18 cellular contexts compared by ENCODE assay signal in the genomic region with DNA sequence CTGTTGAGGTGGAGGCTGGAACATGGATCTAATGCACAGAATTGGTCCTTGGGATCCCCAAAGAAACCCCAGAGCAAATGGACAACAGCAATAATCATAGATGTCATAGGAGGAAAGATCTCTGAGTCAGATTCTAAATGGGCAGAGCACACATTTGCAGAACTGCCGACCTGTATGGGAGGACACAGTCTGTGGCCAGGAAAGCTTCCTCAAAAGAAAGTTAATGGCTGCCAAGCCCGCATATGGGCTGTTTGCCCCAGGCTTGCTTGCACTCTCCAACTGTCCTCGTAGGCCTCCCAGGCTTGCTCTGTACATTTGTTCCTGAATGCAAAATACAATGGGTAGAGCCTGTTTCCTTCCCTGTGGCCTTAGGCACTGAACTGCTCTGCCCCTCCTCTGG.
"Had no signal": no experiment of that assay in that cellular context is flagged by ENCODE, and none has a peak within 500 bp of the region (broad histone marks: within the 10 kb centered on the region; RNA-seq: fewer than 3 reads in every experiment).

No MANE protein-coding gene starts in this region.

- H3K4me3 ChIP-seq: esophagus muscularis mucosa, gastroesophageal sphincter, heart left ventricle, left lung, prostate gland, right atrium auricular region, tibial artery, uterus had no signal

- DNase-seq: activated CD4-positive, alpha-beta T cell treated with anti-CD3 and anti-CD28 coated beads, Interleukin-2, amount 10 ng/mL, durations not matched to agents 24 days and 14 days; activated CD8-positive, alpha-beta T cell treated with anti-CD3 and anti-CD28 coated beads, Interleukin-2, amount 10 ng/mL, durations not matched to agents 7 days and 5 days; activated effector memory CD4-positive, alpha-beta T cell treated with anti-CD3 and anti-CD28 coated beads, Interleukin-2, amount 50 U/mL, for 16 hours; activated T-cell treated with anti-CD3 and anti-CD28 coated beads, Interleukin-2, amount 50 U/mL, for 48 hours; effector CD8-positive, alpha-beta T cell; heart left ventricle; left lung; midbrain; nephron progenitor cell; stimulated activated naive CD8-positive, alpha-beta T cell treated with anti-CD3 and anti-CD28 coated beads, Interleukin-15, Interleukin-2, amounts not matched to agents 100 U/mL and 50 U/mL, for 24 hours; substantia nigra; T-helper 9 cell; uterus had no signal

- H3K27ac ChIP-seq: esophagus muscularis mucosa, gastroesophageal sphincter, heart left ventricle, left lung, prostate gland, right atrium auricular region, tibial artery, uterus had no signal

- ATAC-seq: activated CD8-positive, alpha-beta T cell treated with anti-CD3 and anti-CD28 coated beads, Interleukin-2, amount 10 ng/mL, durations not matched to agents 7 days and 5 days; gastroesophageal sphincter; heart left ventricle; left lung; stimulated activated naive CD8-positive, alpha-beta T cell treated with anti-CD3 and anti-CD28 coated beads, Interleukin-15, Interleukin-2, amounts not matched to agents 100 U/mL and 50 U/mL, for 24 hours had no signal

- H3K9me3 ChIP-seq: esophagus muscularis mucosa, gastroesophageal sphincter, heart left ventricle, left lung, prostate gland, right atrium auricular region, tibial artery, uterus had no signal

- H3K36me3 ChIP-seq: esophagus muscularis mucosa, gastroesophageal sphincter, heart left ventricle, left lung, prostate gland, right atrium auricular region, tibial artery, uterus had no signal

- H3K4me1 ChIP-seq: gastroesophageal sphincter, left lung, prostate gland, right atrium auricular region, tibial artery, uterus had no signal

- H3K27me3 ChIP-seq: esophagus muscularis mucosa, gastroesophageal sphincter, heart left ventricle, left lung, right atrium auricular region, tibial artery, uterus had no signal
